Comparison of ENCODE assay signal across 17 cellular contexts in the genomic region with DNA sequence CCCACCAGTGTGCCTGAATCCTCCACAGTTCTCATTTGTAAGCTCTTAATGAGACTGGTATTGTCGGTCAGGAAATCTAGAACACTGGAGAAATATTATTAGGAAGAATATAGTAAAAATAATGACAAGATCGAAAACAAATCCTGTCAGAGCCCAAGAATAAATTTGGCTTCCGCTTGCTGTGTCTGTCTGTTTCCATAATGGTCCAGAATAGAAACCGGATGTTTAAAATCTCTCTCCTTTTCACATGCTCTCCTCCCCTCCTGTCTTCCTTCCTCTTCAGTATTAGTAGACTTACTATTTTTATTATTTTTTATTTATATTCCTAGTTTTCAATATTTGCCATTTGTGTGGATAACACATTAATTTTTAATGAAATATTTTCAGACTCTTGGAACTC.
"Had no signal": no experiment of that assay in that cellular context is flagged by ENCODE, and none has a peak within 500 bp of the region (broad histone marks: within the 10 kb centered on the region; RNA-seq: fewer than 3 reads in every experiment).

No MANE protein-coding gene starts in this region.

- H3K4me1 ChIP-seq: uterus had no signal

- H3K4me3 Mint-ChIP-seq: activated naive CD8-positive, alpha-beta T cell treated with anti-CD3 and anti-CD28 coated beads, Interleukin-2, amount 10 ng/mL, durations not matched to agents 7 days and 5 days; central memory CD8-positive, alpha-beta T cell; effector memory CD8-positive, alpha-beta T cell; natural killer cell; stimulated activated memory B cell treated with anti-CD40 and anti-IgM and Interleukin-4, amounts not matched to agents 10 μg/mL and 1 μg/mL and 100 μg/mL, for 72 hours had no signal

- H3K36me3 ChIP-seq: uterus had no signal

- H3K4me1 Mint-ChIP-seq: central memory CD8-positive, alpha-beta T cell had no signal

- H3K36me3 Mint-ChIP-seq: natural killer cell had no signal

- H3K9me3 ChIP-seq: tibial artery, uterus had no signal

- H3K27me3 Mint-ChIP-seq: activated naive CD8-positive, alpha-beta T cell treated with anti-CD3 and anti-CD28 coated beads, Interleukin-2, amount 10 ng/mL, durations not matched to agents 7 days and 5 days; brain; central memory CD8-positive, alpha-beta T cell; effector memory CD8-positive, alpha-beta T cell; stimulated activated memory B cell treated with anti-CD40 and anti-IgM and Interleukin-4, amounts not matched to agents 10 μg/mL and 1 μg/mL and 100 μg/mL, for 72 hours had no signal

- H3K27ac Mint-ChIP-seq: activated naive CD8-positive, alpha-beta T cell treated with anti-CD3 and anti-CD28 coated beads, Interleukin-2, amount 10 ng/mL, durations not matched to agents 7 days and 5 days; effector memory CD8-positive, alpha-beta T cell; natural killer cell; stimulated activated memory B cell treated with anti-CD40 and anti-IgM and Interleukin-4, amounts not matched to agents 10 μg/mL and 1 μg/mL and 100 μg/mL, for 72 hours had no signal

- DNase-seq: activated CD4-positive, alpha-beta T cell treated with anti-CD3 and anti-CD28 coated beads, Interleukin-2, amount 50 U/mL, for 1 hour; activated naive CD4-positive, alpha-beta T cell; activated naive CD8-positive, alpha-beta T cell treated with anti-CD3 and anti-CD28 coated beads, Interleukin-2, amount 10 ng/mL, durations not matched to agents 7 days and 5 days; cortex of kidney; effector memory CD8-positive, alpha-beta T cell; mesenchymal stem cell; natural killer cell; retina; stimulated activated CD4-positive, alpha-beta T cell treated with anti-CD3 and anti-CD28 coated beads, Interleukin-2, amount 100 ng/mL, for 48 hours; tibial artery; uterus had no signal

- H3K4me3 ChIP-seq: tibial artery, uterus had no signal

- H3K9me3 Mint-ChIP-seq: activated naive CD8-positive, alpha-beta T cell treated with anti-CD3 and anti-CD28 coated beads, Interleukin-2, amount 10 ng/mL, durations not matched to agents 7 days and 5 days; brain; central memory CD8-positive, alpha-beta T cell; effector memory CD8-positive, alpha-beta T cell; natural killer cell; stimulated activated memory B cell treated with anti-CD40 and anti-IgM and Interleukin-4, amounts not matched to agents 10 μg/mL and 1 μg/mL and 100 μg/mL, for 72 hours had no signal

- H3K27me3 ChIP-seq: tibial artery, uterus had no signal

- ATAC-seq: activated CD4-positive, CD25-positive, alpha-beta regulatory T cell treated with anti-CD3 and anti-CD28 coated beads, Interleukin-2, amount 50 U/mL, for 24 hours; effector memory CD8-positive, alpha-beta T cell; left lobe of liver; natural killer cell; stimulated activated memory B cell treated with anti-CD40 and anti-IgM and Interleukin-4, amounts not matched to agents 10 μg/mL and 1 μg/mL and 100 μg/mL, for 72 hours had no signal

- H3K27ac ChIP-seq: epithelial cell of prostate, tibial artery, uterus had no signal
